In the genomic region with DNA sequence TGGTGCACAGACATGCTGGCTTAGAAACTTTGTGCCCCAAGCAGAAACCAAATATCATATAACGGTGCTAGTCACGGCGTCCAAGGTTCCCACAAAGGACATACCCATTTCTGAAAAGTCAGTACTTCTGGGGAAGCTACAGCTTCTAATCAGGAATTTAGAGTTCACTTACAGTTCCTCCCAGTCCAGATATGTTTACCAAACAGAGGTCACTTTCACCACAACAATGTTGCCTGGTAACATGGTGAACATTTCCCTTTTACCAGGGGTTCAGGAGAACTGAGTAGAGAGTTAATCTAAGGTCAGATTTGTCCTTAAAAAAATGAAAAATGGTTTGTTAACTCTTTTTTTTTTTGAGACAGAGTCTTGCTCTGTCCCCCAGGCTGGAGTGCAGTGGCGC, we compare ENCODE assay signal across 1 cellular context.
TF ChIP-seq lines count a peak whose summit lies in the region.

No MANE protein-coding gene starts in this region.

TF ChIP-seq in HepG2, 621 proteins besides CTCF, POLR2A, EP300 and RAD21 (continued from another document):
- TF ChIP-seq HCFC1 (IDR thresholded peaks at IDR 0.05; ENCODE audit: low read depth, low read length) (no peak), ATRX (CRISPR knock-in tag; IDR thresholded peaks at IDR 0.05; ENCODE audit: borderline replicate concordance) (no peak), SP140L (CRISPR knock-in tag; IDR thresholded peaks at IDR 0.05; ENCODE audit: borderline replicate concordance) (no peak), RFXANK (CRISPR knock-in tag; IDR thresholded peaks at IDR 0.05) (no peak), ZNF460 (CRISPR knock-in tag; IDR thresholded peaks at IDR 0.05; ENCODE audit: borderline replicate concordance) (no peak), MAF1 (CRISPR knock-in tag; IDR thresholded peaks at IDR 0.05; ENCODE audit: borderline replicate concordance) (no peak), ZIK1 (CRISPR knock-in tag; IDR thresholded peaks at IDR 0.05; ENCODE audit: borderline replicate concordance, low read depth) (no peak), GATAD2A (CRISPR knock-in tag; IDR thresholded peaks at IDR 0.05) (0 out of 2 replicates have a peak, but pooled peaks have one; percentile 6), ZNF775 (CRISPR knock-in tag; IDR thresholded peaks at IDR 0.05; ENCODE audit: borderline replicate concordance) (no peak), RARA (CRISPR knock-in tag; IDR thresholded peaks at IDR 0.05) (peak; percentile 68), SP1 (IDR thresholded peaks at IDR 0.05) (no peak), SP1 (CRISPR knock-in tag; IDR thresholded peaks at IDR 0.05) (no peak)
- TF ChIP-seq, protein P1, sequence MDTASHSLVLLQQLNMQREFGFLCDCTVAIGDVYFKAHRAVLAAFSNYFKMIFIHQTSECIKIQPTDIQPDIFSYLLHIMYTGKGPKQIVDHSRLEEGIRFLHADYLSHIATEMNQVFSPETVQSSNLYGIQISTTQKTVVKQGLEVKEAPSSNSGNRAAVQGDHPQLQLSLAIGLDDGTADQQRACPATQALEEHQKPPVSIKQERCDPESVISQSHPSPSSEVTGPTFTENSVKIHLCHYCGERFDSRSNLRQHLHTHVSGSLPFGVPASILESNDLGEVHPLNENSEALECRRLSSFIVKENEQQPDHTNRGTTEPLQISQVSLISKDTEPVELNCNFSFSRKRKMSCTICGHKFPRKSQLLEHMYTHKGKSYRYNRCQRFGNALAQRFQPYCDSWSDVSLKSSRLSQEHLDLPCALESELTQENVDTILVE (CRISPR knock-in tag; IDR thresholded peaks at IDR 0.05) = no peak
- TF ChIP-seq, protein P2, sequence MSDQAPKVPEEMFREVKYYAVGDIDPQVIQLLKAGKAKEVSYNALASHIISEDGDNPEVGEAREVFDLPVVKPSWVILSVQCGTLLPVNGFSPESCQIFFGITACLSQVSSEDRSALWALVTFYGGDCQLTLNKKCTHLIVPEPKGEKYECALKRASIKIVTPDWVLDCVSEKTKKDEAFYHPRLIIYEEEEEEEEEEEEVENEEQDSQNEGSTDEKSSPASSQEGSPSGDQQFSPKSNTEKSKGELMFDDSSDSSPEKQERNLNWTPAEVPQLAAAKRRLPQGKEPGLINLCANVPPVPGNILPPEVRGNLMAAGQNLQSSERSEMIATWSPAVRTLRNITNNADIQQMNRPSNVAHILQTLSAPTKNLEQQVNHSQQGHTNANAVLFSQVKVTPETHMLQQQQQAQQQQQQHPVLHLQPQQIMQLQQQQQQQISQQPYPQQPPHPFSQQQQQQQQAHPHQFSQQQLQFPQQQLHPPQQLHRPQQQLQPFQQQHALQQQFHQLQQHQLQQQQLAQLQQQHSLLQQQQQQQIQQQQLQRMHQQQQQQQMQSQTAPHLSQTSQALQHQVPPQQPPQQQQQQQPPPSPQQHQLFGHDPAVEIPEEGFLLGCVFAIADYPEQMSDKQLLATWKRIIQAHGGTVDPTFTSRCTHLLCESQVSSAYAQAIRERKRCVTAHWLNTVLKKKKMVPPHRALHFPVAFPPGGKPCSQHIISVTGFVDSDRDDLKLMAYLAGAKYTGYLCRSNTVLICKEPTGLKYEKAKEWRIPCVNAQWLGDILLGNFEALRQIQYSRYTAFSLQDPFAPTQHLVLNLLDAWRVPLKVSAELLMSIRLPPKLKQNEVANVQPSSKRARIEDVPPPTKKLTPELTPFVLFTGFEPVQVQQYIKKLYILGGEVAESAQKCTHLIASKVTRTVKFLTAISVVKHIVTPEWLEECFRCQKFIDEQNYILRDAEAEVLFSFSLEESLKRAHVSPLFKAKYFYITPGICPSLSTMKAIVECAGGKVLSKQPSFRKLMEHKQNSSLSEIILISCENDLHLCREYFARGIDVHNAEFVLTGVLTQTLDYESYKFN (CRISPR knock-in tag; conservative IDR thresholded peaks at IDR 0.05) = 0 out of 2 replicates have a peak, but pooled peaks have one; percentile 15
- TF ChIP-seq, protein P3, sequence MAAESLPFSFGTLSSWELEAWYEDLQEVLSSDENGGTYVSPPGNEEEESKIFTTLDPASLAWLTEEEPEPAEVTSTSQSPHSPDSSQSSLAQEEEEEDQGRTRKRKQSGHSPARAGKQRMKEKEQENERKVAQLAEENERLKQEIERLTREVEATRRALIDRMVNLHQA (CRISPR knock-in tag; IDR thresholded peaks at IDR 0.05) = no peak
